11 cellular contexts compared by ENCODE assay signal in the genomic region with DNA sequence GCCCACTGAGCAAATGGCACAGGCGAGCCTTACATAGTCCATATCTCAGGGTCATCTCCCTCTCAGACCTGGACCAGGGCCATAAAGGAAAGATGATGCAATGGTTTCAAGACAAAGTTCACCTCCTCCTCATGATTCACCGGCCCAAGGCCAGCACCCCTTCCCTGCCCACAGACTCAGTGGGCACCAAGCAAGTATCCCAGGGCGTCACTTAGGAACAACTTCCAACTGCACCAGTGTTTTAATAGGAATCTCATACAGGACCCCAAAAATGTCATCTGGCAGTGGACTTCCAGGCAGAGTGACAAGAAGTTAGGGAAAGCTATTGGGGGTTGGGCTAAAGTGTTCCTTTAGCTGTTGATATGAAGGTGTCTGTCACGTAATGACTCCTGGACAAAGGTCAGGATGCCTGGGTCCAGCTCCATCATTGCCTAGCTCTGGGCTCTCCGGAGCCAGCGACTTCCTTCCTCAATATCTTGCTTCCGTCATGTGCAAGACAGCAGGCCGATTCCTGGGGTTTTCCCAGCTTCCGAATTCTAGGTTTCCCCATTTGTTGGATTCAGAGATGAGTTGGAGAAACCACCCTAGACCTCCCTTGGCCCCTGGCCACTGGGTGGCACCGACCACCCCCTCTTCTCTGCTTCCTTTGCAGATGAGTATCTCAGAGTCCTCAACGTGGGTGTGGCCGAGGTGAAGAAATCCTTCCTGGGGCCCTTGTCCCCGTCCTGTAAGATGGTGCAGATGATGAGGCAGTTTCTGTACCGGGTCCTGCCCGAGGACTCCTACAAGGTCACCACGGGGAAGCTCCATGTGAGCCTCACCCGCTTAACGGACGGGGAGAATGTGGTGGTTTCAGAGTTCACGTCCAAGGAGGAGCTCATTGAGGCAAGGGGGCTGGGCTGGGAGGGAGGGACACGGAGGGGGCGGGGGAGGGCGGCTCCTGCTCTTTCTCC. TPM values are rescaled to one million over a fixed set of nuclear protein-coding genes. Genes with fewer than 3 reads are reported as not detected.
DNase-seq lines count a peak whose midpoint lies in the region; ATAC-seq, FAIRE-seq and TF ChIP-seq lines count a peak whose summit lies in the region.
"Had no signal": no experiment of that assay in that cellular context is flagged by ENCODE, and none has a peak within 500 bp of the region (broad histone marks: within the 10 kb centered on the region; RNA-seq: fewer than 3 reads in every experiment).

No MANE protein-coding gene starts in this region.

- H3K18ac ChIP-seq in IMR-90 (ENCODE audit: low read depth, low read length), result no peak overlapping the region

- peak; percentile 33 to 60; a peak in 2 of 6 replicates for ATAC-seq in A549
- ATAC-seq in IMR-90 (ENCODE audit: low read depth), result no peak
- ATAC-seq in HG03159 (IDR thresholded peaks at IDR 0.05; ENCODE audit: unreplicated experiment), result no peak
- ATAC-seq: psoas muscle had no signal

- WGBS in A549 (ENCODE audit: missing lambda C conversion rate), result 75% methylated on average over 13 of the region's 23 CpGs
- no CpG with 5 or more reads among the region's 23 CpGs for WGBS in IMR-90 (ENCODE audit: extremely low coverage in 2 of 2, insufficient read length in 1 of 2), 2 experiments

- POLR2A ChIA-PET in A549 (lab: Yijun Ruan, JAX), result no interaction called here
- POLR2A ChIA-PET in IMR-90 (lab: Charles Lee; ENCODE audit: unreplicated experiment), result no interaction called here

- TF ChIP-seq POLR2A in A549 (IDR thresholded peaks at IDR 0.05; ENCODE audit: low read length) (no peak), IMR-90 (IDR thresholded peaks at IDR 0.05; ENCODE audit: low read depth, low read length) (no peak), uterus (IDR thresholded peaks at IDR 0.05) (no peak)

- no peak overlapping the region for H2BK20ac ChIP-seq in IMR-90 (ENCODE audit: low read depth, low read length)

- no peaks in the 10 kb centered on the region for H3K9me3 ChIP-seq in A549
- no peaks in the 10 kb centered on the region for H3K9me3 ChIP-seq in IMR-90 (ENCODE audit: control insufficient read depth, insufficient read depth, low read length)
- no peaks in the 10 kb centered on the region for H3K9me3 ChIP-seq in uterus
- H3K9me3 ChIP-seq: psoas muscle had no signal

- no peak overlapping the region for H2BK5ac ChIP-seq in IMR-90 (ENCODE audit: low read depth, low read length, poor library complexity, severe bottlenecking)

- H3K36me3 ChIP-seq in IMR-90 (ENCODE audit: control insufficient read depth, insufficient read depth, low read length) (no peaks in the 10 kb centered on the region), uterus (no peaks in the 10 kb centered on the region)

- H3K4me2 ChIP-seq in A549, result peak overlapping the region; percentile 61
- no peak overlapping the region for H3K4me2 ChIP-seq in IMR-90 (ENCODE audit: low read depth, low read length)

- H3K27me3 ChIP-seq in IMR-90 (ENCODE audit: control insufficient read depth, insufficient read depth, low read length) (peaks cover 58% of the 10 kb centered on the region), uterus (peaks cover 0 to 3% of the 10 kb centered on the region in 2 donors)

- BruUV-seq in IMR-90 (replicated peaks; lab: Mats Ljungman, UMichigan), result no TSS peak

- no peak overlapping the region for H4K8ac ChIP-seq in IMR-90 (ENCODE audit: low read depth in 2 of 2, low read length in 2 of 2)

- no peak overlapping the region for H3K9ac ChIP-seq in IMR-90 (ENCODE audit: low read depth, low read length)

- in situ Hi-C loops in IMR-90 (cut with MboI; ENCODE audit: low sequenced_read_pairs), result no loop called here

- H3K9me1 ChIP-seq in IMR-90 (ENCODE audit: insufficient read depth, low read length), result no peaks in the 10 kb centered on the region

- CTCF ChIA-PET in A549 (lab: Yijun Ruan, JAX), result interaction anchor here (0.6 to 10.8 kb wide), 8 partner anchors 11 to 95 kb away, joined by 3 to 73 read pairs (median 3); no protein-coding TSS in a partner anchor
- CTCF ChIA-PET in IMR-90 (lab: Yijun Ruan, JAX), result no interaction called here

- no peak for TF ChIP-seq EP300 in A549 (IDR thresholded peaks at IDR 0.05)

- peak overlapping the region; percentile 16 for H2AFZ ChIP-seq in IMR-90 (replicated peaks; ENCODE audit: low read length, poor library complexity)

- no peak overlapping the region for H4K5ac ChIP-seq in IMR-90 (ENCODE audit: low read depth, low read length)

- FAIRE-seq in A549 (lab: Jason Lieb, UNC), result no peak
- FAIRE-seq: keratinocyte had no signal

- H2BK120ac ChIP-seq in IMR-90 (ENCODE audit: low read depth, low read length), result no peak overlapping the region

- intact Hi-C loops in IMR-90 (cut with micrococcal nuclease) (no loop called here), uterus (cut with DNase I; ENCODE audit: low total_unique reads) (no loop called here)

- no peak overlapping the region for H2AK5ac ChIP-seq in IMR-90 (ENCODE audit: low read depth, low read length)

- H3K27ac ChIP-seq in A549 (peak overlapping the region; percentile 61 to 78), IMR-90 (ENCODE audit: insufficient read depth, low read length) (no peak overlapping the region), uterus (no peak overlapping the region)
- H3K27ac ChIP-seq: psoas muscle had no signal

- H3K79me1 ChIP-seq in IMR-90 (ENCODE audit: low read depth in 1 of 2, low read length in 2 of 2), result no peaks in the 10 kb centered on the region

- no peak overlapping the region for H4K91ac ChIP-seq in IMR-90 (ENCODE audit: insufficient read depth, low read depth, low read length)

- peak; percentile 18 to 33 for DNase-seq in A549 (ENCODE audit: low read depth in 1 of 2, low spot score in 1 of 2)
- DNase-seq in IMR-90, result no peak
- peak; percentile 32 for DNase-seq in UCSD-AML1 (lab: John Stamatoyannopoulos, UW; ENCODE audit: unreplicated experiment)
- DNase-seq in kidney glomerular epithelial cell (lab: John Stamatoyannopoulos, UW), result peak; percentile 33
- DNase-seq in COLO829 (ENCODE audit: low spot score), result no peak
- no peak for DNase-seq in uterus
- DNase-seq in NCI-H345 treated with DMSO at 0.1 percent for 48 hours (lab: John Stamatoyannopoulos, UW; ENCODE audit: unreplicated experiment), result no peak
- DNase-seq: activated CD4-positive, alpha-beta T cell treated with anti-CD3 and anti-CD28 coated beads, Interleukin-2, amount 10 ng/mL, durations not matched to agents 24 days and 14 days; psoas muscle had no signal

- TF ChIP-seq CTCF in A549 (IDR thresholded peaks at IDR 0.05) (no peak), IMR-90 (conservative IDR thresholded peaks at IDR 0.05; ENCODE audit: low read depth, low read length) (no peak), uterus (IDR thresholded peaks at IDR 0.05) (no peak)

- H2AK9ac ChIP-seq in IMR-90 (replicated peaks; ENCODE audit: low read depth, low read length, poor library complexity), result peak overlapping the region; percentile 56

- no peaks in the 10 kb centered on the region; the same call in 1 of the 2 replicates for H4K20me1 ChIP-seq in IMR-90 (ENCODE audit: insufficient read depth, low read length)

- peaks cover 26% of the 10 kb centered on the region for H3K4me1 ChIP-seq in A549
- H3K4me1 ChIP-seq in IMR-90 (ENCODE audit: control insufficient read depth, insufficient read depth, low read length), result no peaks in the 10 kb centered on the region
- no peaks in the 10 kb centered on the region for H3K4me1 ChIP-seq in uterus
- H3K4me1 ChIP-seq: psoas muscle had no signal

- no peak overlapping the region for H3K23ac ChIP-seq in IMR-90 (ENCODE audit: low read depth, low read length)

- H3K4me3 ChIP-seq in A549, result no peak overlapping the region
- H3K4me3 ChIP-seq in IMR-90 (ENCODE audit: insufficient read depth, low read depth, low read length), result no peak overlapping the region
- no peak overlapping the region for H3K4me3 ChIP-seq in uterus
- H3K4me3 ChIP-seq: psoas muscle had no signal

- TF ChIP-seq RAD21 in A549 (conservative IDR thresholded peaks at IDR 0.05 in 1 of 2, IDR thresholded peaks at IDR 0.05 in 1 of 2) (no peak), IMR-90 (IDR thresholded peaks at IDR 0.05; ENCODE audit: low read length) (no peak)

- H3K56ac ChIP-seq in IMR-90 (ENCODE audit: extremely low read depth, insufficient read depth, low read length), result no peak overlapping the region

- H2BK15ac ChIP-seq in IMR-90 (ENCODE audit: low read depth, low read length), result no peak overlapping the region

- no peak overlapping the region for H3K14ac ChIP-seq in IMR-90 (replicated peaks; ENCODE audit: low read depth, low read length)

- dilution Hi-C loops in IMR-90 (cut with HindIII; ENCODE audit: low sequenced_read_pairs, unreplicated experiment), result no loop called here

- no peak overlapping the region for H3K4ac ChIP-seq in IMR-90 (ENCODE audit: low read depth, low read length)

TF ChIP-seq in A549, 52 proteins besides CTCF, POLR2A, EP300 and RAD21 (continues in another document):
- no peak for TF ChIP-seq CHD4 (IDR thresholded peaks at IDR 0.05; ENCODE audit: borderline replicate concordance)
- TF ChIP-seq CEBPB (IDR thresholded peaks at IDR 0.05), result peak; percentile 47; a peak in 2 of 4 replicates
- no peak for TF ChIP-seq GATA3 (IDR thresholded peaks at IDR 0.05; ENCODE audit: borderline replicate concordance)

TF ChIP-seq in IMR-90, 13 proteins besides CTCF, POLR2A, EP300 and RAD21 (continues in another document):
- TF ChIP-seq FOS (IDR thresholded peaks at IDR 0.05; ENCODE audit: low read depth, low read length), result no peak
- TF ChIP-seq CEBPB (IDR thresholded peaks at IDR 0.05; ENCODE audit: low read depth, low read length), result peak; percentile 74
- TF ChIP-seq MXI1 (IDR thresholded peaks at IDR 0.05; ENCODE audit: borderline replicate concordance, low read depth, low read length), result no peak

RNA-seq across cellular contexts. Expression of gene PNPLA1, which starts 21.1 kb away (rescaled TPM):
- 0.09 and 0.12 TPM in 2 replicates for polyA plus RNA-seq in A549 (2011; rRNA removed)
- polyA plus RNA-seq in A549 (2012; cell fraction: cytosol; rRNA removed), result 0.04 and 0.07 TPM in 2 replicates
- polyA plus RNA-seq in A549 (2012; cell fraction: nucleus; rRNA removed), result 0.02 TPM in 1 of 2 replicates, not detected in the other
- 0.04 TPM in 1 of 3 replicates, not detected in the others for polyA plus RNA-seq in A549 (2017; fragmentation: RNase III; extraction: RNeasy Plus Mini Kit Qiagen cat#74134 plus additional on column Dnase treatment)
- 0.12 and 0.24 TPM in 2 replicates for polyA minus RNA-seq in A549 (2011; rRNA and poly(A)+ RNA removed)
- total RNA-seq in IMR-90 (2012; rRNA removed), result not detected in 2 replicates
- polyA plus RNA-seq in IMR-90 (2012; rRNA removed), result not detected in 2 replicates
- not detected in 2 replicates for polyA plus RNA-seq in IMR-90 (2012; cell fraction: cytosol; rRNA removed)
- polyA plus RNA-seq in IMR-90 (2012; cell fraction: nucleus; rRNA removed; ENCODE audit: low replicate concordance), result 0.05 TPM in 1 of 2 replicates, not detected in the other
- total RNA-seq in uterus, result not detected
- total RNA-seq: activated CD4-positive, alpha-beta T cell treated with anti-CD3 and anti-CD28 coated beads, Interleukin-2, amount 10 ng/mL, durations not matched to agents 24 days and 14 days; psoas muscle had no signal

RNA-seq across cellular contexts. Expression of gene BNIP5, which starts 45.7 kb away (rescaled TPM):
- not detected in 2 replicates for polyA plus RNA-seq in A549 (2011; rRNA removed)
- not detected in 2 replicates for polyA plus RNA-seq in A549 (2012; cell fraction: cytosol; rRNA removed)
- polyA plus RNA-seq in A549 (2012; cell fraction: nucleus; rRNA removed), result not detected in 2 replicates
- not detected in 3 replicates for polyA plus RNA-seq in A549 (2017; fragmentation: RNase III; extraction: RNeasy Plus Mini Kit Qiagen cat#74134 plus additional on column Dnase treatment)
- polyA minus RNA-seq in A549 (2011; rRNA and poly(A)+ RNA removed), result not detected in 2 replicates
- not detected in 2 replicates for total RNA-seq in IMR-90 (2012; rRNA removed)
- not detected in 2 replicates for polyA plus RNA-seq in IMR-90 (2012; rRNA removed)
- not detected in 2 replicates for polyA plus RNA-seq in IMR-90 (2012; cell fraction: cytosol; rRNA removed)
- polyA plus RNA-seq in IMR-90 (2012; cell fraction: nucleus; rRNA removed; ENCODE audit: low replicate concordance), result not detected in 2 replicates
- not detected for total RNA-seq in uterus
- total RNA-seq: activated CD4-positive, alpha-beta T cell treated with anti-CD3 and anti-CD28 coated beads, Interleukin-2, amount 10 ng/mL, durations not matched to agents 24 days and 14 days; psoas muscle had no signal
- polyA plus RNA-seq: keratinocyte had no signal

Comparison
In these comparisons a context has a peak if more than half of its experiments do, and no peak if none do; other contexts are left out.
1. ATAC-seq: peak in A549 (2 of 2); none in IMR-90 (single experiment) and HG03159 (single experiment).
2. DNase-seq: peak in A549 (2 of 2), UCSD-AML1 (single experiment) and kidney glomerular epithelial cell (single experiment); none in IMR-90 (single experiment), COLO829 (single experiment), uterus (0 of 2) and NCI-H345 treated with DMSO at 0.1 percent for 48 hours (single experiment).
3. H3K27ac ChIP-seq: peak in A549 (2 of 2); none in IMR-90 (single experiment) and uterus (0 of 2).